1 cellular context compared by ENCODE assay signal in the genomic region with DNA sequence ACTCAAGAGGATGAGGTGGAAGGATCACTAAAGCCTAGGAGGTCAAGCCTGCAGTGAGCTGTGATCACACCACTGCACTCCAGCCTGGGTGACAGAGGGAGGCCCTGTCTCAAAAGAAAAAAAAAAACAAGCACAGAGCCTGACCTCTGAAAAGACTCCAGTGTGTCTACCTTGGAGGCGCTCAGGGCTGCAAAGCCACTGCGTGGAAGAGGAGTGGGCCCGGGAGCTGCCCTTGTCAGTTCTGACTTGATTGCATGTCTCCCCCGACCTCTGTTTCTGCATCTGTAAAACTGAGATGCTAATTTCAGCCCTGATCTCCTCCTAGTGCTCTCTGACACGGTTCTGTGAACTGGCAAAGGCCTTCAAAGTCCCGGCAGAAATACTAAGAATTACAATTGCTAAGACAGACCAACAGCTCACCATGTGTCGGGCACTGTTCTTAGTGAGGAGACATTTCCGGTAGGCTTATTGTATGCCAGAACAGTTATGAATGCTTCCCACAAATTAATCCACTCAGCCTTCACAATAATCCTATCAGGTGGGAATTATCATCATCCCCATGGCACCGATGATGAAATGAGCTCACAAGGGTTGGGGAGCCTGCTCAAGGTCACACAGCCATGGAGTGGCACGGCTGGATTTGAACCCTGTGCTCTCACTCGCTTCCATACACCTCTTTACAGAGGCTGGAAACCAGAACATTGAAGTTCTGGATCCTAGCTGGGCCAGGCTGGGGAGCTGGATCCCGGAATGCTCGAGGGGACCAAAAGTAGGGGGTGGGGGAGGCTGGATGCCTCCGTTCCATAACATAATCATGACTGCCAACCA.
TF ChIP-seq lines count a peak whose summit lies in the region.

No MANE protein-coding gene starts in this region.

TF ChIP-seq in GM12878, 131 proteins besides CTCF, POLR2A, EP300 and RAD21:
- TF ChIP-seq, protein P1, sequence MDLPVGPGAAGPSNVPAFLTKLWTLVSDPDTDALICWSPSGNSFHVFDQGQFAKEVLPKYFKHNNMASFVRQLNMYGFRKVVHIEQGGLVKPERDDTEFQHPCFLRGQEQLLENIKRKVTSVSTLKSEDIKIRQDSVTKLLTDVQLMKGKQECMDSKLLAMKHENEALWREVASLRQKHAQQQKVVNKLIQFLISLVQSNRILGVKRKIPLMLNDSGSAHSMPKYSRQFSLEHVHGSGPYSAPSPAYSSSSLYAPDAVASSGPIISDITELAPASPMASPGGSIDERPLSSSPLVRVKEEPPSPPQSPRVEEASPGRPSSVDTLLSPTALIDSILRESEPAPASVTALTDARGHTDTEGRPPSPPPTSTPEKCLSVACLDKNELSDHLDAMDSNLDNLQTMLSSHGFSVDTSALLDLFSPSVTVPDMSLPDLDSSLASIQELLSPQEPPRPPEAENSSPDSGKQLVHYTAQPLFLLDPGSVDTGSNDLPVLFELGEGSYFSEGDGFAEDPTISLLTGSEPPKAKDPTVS (IDR thresholded peaks at IDR 0.05; ENCODE audit: low read depth, low read length): no peak
- no peak for TF ChIP-seq CBX3 (IDR thresholded peaks at IDR 0.05; ENCODE audit: borderline replicate concordance, low read depth)
TF ChIP-seq in GM12878: peak in this region for 0.
